In the genomic region with DNA sequence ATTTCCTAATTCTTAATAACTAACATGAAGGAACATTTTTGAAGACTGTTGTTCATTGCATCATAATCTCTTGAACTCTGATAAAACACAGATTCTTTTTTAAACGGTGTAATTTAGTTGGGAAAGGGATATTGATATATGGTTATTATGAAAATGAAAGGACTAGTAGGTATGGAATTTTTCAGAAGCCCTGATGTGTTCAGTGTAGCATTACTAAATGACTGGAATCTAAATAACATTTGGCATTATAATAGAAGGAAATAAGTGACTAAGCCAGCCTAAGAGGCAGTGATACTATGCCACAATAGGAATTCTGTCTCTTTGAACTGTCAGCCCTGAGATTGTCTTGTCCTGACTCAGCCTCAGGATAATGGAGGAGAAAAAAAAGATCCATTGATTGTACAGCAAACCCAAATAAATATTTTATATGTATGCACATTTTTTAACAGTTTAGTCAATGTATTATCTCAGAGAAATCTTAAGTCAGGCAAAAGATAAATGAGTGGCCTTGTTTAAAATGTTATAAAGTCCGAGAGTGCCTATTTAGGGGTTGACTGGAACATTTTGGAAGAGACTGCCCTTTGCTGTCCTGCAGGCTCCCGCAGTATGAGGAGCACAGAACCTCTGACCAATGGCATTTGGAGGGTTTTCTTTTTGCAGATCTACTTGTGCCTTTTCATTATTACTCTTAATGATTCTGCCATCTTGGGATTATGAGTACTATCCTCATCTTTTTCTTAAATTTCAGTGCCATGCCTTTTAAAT, we compare ENCODE assay signal across 17 cellular contexts.
DNase-seq lines count a peak whose midpoint lies in the region; ATAC-seq and TF ChIP-seq lines count a peak whose summit lies in the region.
"Had no signal": no experiment of that assay in that cellular context is flagged by ENCODE, and none has a peak within 500 bp of the region (broad histone marks: within the 10 kb centered on the region; RNA-seq: fewer than 3 reads in every experiment).

No MANE protein-coding gene starts in this region.

- no peaks in the 10 kb centered on the region for H3K79me1 ChIP-seq in H9 (ENCODE audit: insufficient read depth, low read depth, low read length, poor library complexity, severe bottlenecking)

- peak; percentile 74 for DNase-seq in A172 (ENCODE audit: low spot score)
- peak; percentile 89 for DNase-seq in HS-5 (ENCODE audit: low read depth)
- peak; percentile 81 for DNase-seq in amniotic epithelial cell (ENCODE audit: low read depth)
- peak; percentile 76 for DNase-seq in glomerular visceral epithelial cell (ENCODE audit: extremely low spot score)
- DNase-seq in left lung: no peak
- DNase-seq in NCI-H69 (lab: John Stamatoyannopoulos, UW): no peak
- no peak for DNase-seq in left colon
- DNase-seq in H9: no peak
- DNase-seq: activated naive CD8-positive, alpha-beta T cell treated with anti-CD3 and anti-CD28 coated beads, Interleukin-2, amount 50 U/mL, for 24 hours; left ventricle myocardium inferior; NCI-H1436 treated with DMSO at 0.1 percent for 48 hours; NCI-H748 treated with DMSO at 0.1 percent for 48 hours had no signal

- H3K36me3 Mint-ChIP-seq in H9 (ENCODE audit: insufficient read depth in 1 of 3, low read depth in 3 of 3): no peaks in the 10 kb centered on the region
- H3K36me3 Mint-ChIP-seq: WTC11 had no signal

- H3K79me2 ChIP-seq in H9 (ENCODE audit: insufficient read depth, low read length): no peaks in the 10 kb centered on the region

- H3T11ph ChIP-seq in H9 (ENCODE audit: low read length): no peak overlapping the region

- H3K4ac ChIP-seq in H9 (ENCODE audit: low read depth, low read length): no peak overlapping the region

- no peak overlapping the region for H2BK20ac ChIP-seq in H9 (ENCODE audit: low read depth, low read length, poor library complexity, severe bottlenecking)

- H3K18ac ChIP-seq in H9 (ENCODE audit: insufficient read length, low read depth, low read length): no peak overlapping the region

- no peak overlapping the region for H3K4me3 Mint-ChIP-seq in H9
- H3K4me3 Mint-ChIP-seq: activated naive CD8-positive, alpha-beta T cell treated with anti-CD3 and anti-CD28 coated beads, Interleukin-2, amount 50 U/mL, for 24 hours; dendritic cell treated with granulocyte-macrophage colony-stimulating factor and Interleukin-4, amounts not matched to agents 40 ng/mL and 50 ng/mL, for 4 days; GM23338; neural crest cell; WTC11 had no signal

- H3K9me3 ChIP-seq in left lung (no peaks in the 10 kb centered on the region), H9 (ENCODE audit: control insufficient read depth, low read depth, low read length) (no peaks in the 10 kb centered on the region)
- H3K9me3 ChIP-seq: A549, left ventricle myocardium inferior had no signal

- no peak overlapping the region for H2AFZ ChIP-seq in H9 (ENCODE audit: low read length)
- H2AFZ ChIP-seq: GM23338 had no signal

- no peak overlapping the region for H2AK5ac ChIP-seq in H9 (ENCODE audit: insufficient read length, low read length)

- no peak overlapping the region for H3K9ac ChIP-seq in H9 (ENCODE audit: extremely low read depth, insufficient read length, low read length)

- 100% methylated on average over 1 of the region's 3 CpGs for WGBS in H9 (ENCODE audit: extremely low coverage, insufficient read length, low lambda C conversion rate)

- H3K4me1 ChIP-seq in left lung: no peaks in the 10 kb centered on the region
- H3K4me1 ChIP-seq in H9 (ENCODE audit: insufficient read depth, low read length): no peaks in the 10 kb centered on the region
- H3K4me1 ChIP-seq: A549 had no signal

- no peak overlapping the region for H3K4me2 ChIP-seq in H9 (ENCODE audit: insufficient read depth, insufficient read length, low read length)
- H3K4me2 ChIP-seq: A549, GM23338 had no signal

- H3K27me3 ChIP-seq in left lung: no peaks in the 10 kb centered on the region
- H3K27me3 ChIP-seq in H9 (ENCODE audit: insufficient read depth, low read length): no peaks in the 10 kb centered on the region

- ATAC-seq in left lung (no peak), left colon (no peak)
- ATAC-seq: A549; activated naive CD8-positive, alpha-beta T cell treated with anti-CD3 and anti-CD28 coated beads, Interleukin-2, amount 50 U/mL, for 24 hours; GM23338; WTC11 had no signal

- H2BK15ac ChIP-seq in H9 (ENCODE audit: low read depth, low read length): no peak overlapping the region

- no peak overlapping the region for H3K14ac ChIP-seq in H9 (ENCODE audit: insufficient read depth, low read length)

- no peaks in the 10 kb centered on the region for H4K20me1 ChIP-seq in H9 (ENCODE audit: control insufficient read depth, insufficient read depth, insufficient read length)

- no peak overlapping the region for H4K8ac ChIP-seq in H9 (replicated peaks; ENCODE audit: insufficient read length, low read depth, low read length)

- no peak overlapping the region for H4K5ac ChIP-seq in H9 (ENCODE audit: insufficient read length, low read depth, low read length)

- H3K9me3 Mint-ChIP-seq in H9: no peaks in the 10 kb centered on the region
- H3K9me3 Mint-ChIP-seq: activated naive CD8-positive, alpha-beta T cell treated with anti-CD3 and anti-CD28 coated beads, Interleukin-2, amount 50 U/mL, for 24 hours; dendritic cell treated with granulocyte-macrophage colony-stimulating factor and Interleukin-4, amounts not matched to agents 40 ng/mL and 50 ng/mL, for 4 days; GM23338; neural crest cell; WTC11 had no signal

- no peak overlapping the region for H3K27ac Mint-ChIP-seq in H9
- H3K27ac Mint-ChIP-seq: activated naive CD8-positive, alpha-beta T cell treated with anti-CD3 and anti-CD28 coated beads, Interleukin-2, amount 50 U/mL, for 24 hours; dendritic cell treated with granulocyte-macrophage colony-stimulating factor and Interleukin-4, amounts not matched to agents 40 ng/mL and 50 ng/mL, for 4 days; GM23338; WTC11 had no signal

- no peak overlapping the region for H4K91ac ChIP-seq in H9 (ENCODE audit: insufficient read length, low read depth, low read length)

- H3K56ac ChIP-seq in H9 (ENCODE audit: insufficient read length, low read depth, low read length): no peak overlapping the region

- intact Hi-C loops in left lung (cut with DNase I) (no loop called here), left colon (cut with DNase I, micrococcal nuclease) (no loop called here)

- H2BK5ac ChIP-seq in H9 (ENCODE audit: insufficient read length, low read length): no peak overlapping the region

- no peaks in the 10 kb centered on the region for H3K27me3 Mint-ChIP-seq in H9 (ENCODE audit: low read depth)
- H3K27me3 Mint-ChIP-seq: dendritic cell treated with granulocyte-macrophage colony-stimulating factor and Interleukin-4, amounts not matched to agents 40 ng/mL and 50 ng/mL, for 4 days had no signal

- no peak overlapping the region for H3K4me3 ChIP-seq in left lung
- H3K4me3 ChIP-seq: A549, GM23338, left ventricle myocardium inferior had no signal

- no peak overlapping the region for H3K23ac ChIP-seq in H9 (ENCODE audit: insufficient read length, low read depth, low read length)

- no peaks in the 10 kb centered on the region for H3K36me3 ChIP-seq in left lung
- H3K36me3 ChIP-seq: left ventricle myocardium inferior had no signal

- no peaks in the 10 kb centered on the region for H3K23me2 ChIP-seq in H9 (ENCODE audit: insufficient read length, low read depth, low read length, poor library complexity, severe bottlenecking)

- no peak for TF ChIP-seq CTCF in left lung (IDR thresholded peaks at IDR 0.05)
- TF ChIP-seq CTCF in H9 (conservative IDR thresholded peaks at IDR 0.05): no peak

- no peak overlapping the region for H3K27ac ChIP-seq in left lung
- no peak overlapping the region for H3K27ac ChIP-seq in H9 (ENCODE audit: insufficient read length, low read depth, low read length)
- H3K27ac ChIP-seq: A549, left ventricle myocardium inferior had no signal

- peaks cover 9 to 12% of the 10 kb centered on the region in 2 experiments for H3K4me1 Mint-ChIP-seq in H9
- H3K4me1 Mint-ChIP-seq: activated naive CD8-positive, alpha-beta T cell treated with anti-CD3 and anti-CD28 coated beads, Interleukin-2, amount 50 U/mL, for 24 hours had no signal

- no peak overlapping the region for H2BK12ac ChIP-seq in H9 (ENCODE audit: insufficient read length, low read depth, low read length)

- H2BK120ac ChIP-seq in H9 (ENCODE audit: low read depth, low read length, poor library complexity, severe bottlenecking): no peak overlapping the region

Comparison
In these comparisons a context has a peak if more than half of its experiments do, and no peak if none do; other contexts are left out.
1. DNase-seq: peak in A172 (single experiment), HS-5 (single experiment), amniotic epithelial cell (single experiment) and glomerular visceral epithelial cell (single experiment); none in left lung (0 of 2), NCI-H69 (single experiment), left colon (0 of 2) and H9 (single experiment).